Comparison of ENCODE assay signal across 9 cellular contexts in genomic region chr10:122954731-122955050, GRCh38. TPM values are rescaled to one million over a fixed set of nuclear protein-coding genes. Genes with fewer than 3 reads are reported as not detected.
DNase-seq lines count a peak whose midpoint lies in the region; ATAC-seq and TF ChIP-seq lines count a peak whose summit lies in the region.
"Had no signal": no experiment of that assay in that cellular context is flagged by ENCODE, and none has a peak within 500 bp of the region (broad histone marks: within the 10 kb centered on the region; RNA-seq: fewer than 3 reads in every experiment).

No MANE protein-coding gene starts in this region.

- H3K4me1 ChIP-seq in esophagus muscularis mucosa, result peaks cover 16 to 40% (median 20%) of the 10 kb centered on the region in 4 donors
- peaks cover 4% of the 10 kb centered on the region for H3K4me1 ChIP-seq in rectal smooth muscle tissue (ENCODE audit: control insufficient read depth, insufficient read depth, low read length)

- no peak for TF ChIP-seq EP300 in esophagus muscularis mucosa (IDR thresholded peaks at IDR 0.05)

- POLR2A ChIA-PET in RWPE1 (lab: Yijun Ruan, JAX; ENCODE audit: low non-redundant PET), result no interaction called here

- intact Hi-C loops in esophagus muscularis mucosa (cut with DNase I), result loop anchor here (10.0 kb wide), 1 partner anchor 200 kb away; the partner anchor contains the start of gene BUB3

- H3K27ac ChIP-seq in RWPE1 (peak overlapping the region; percentile 80), esophagus muscularis mucosa (replicated peaks in 1 of 4) (peak overlapping the region in 3 of 4 donors; percentile 81 to 82 (median 82)), rectal smooth muscle tissue (ENCODE audit: low read depth, low read length) (no peak overlapping the region)

- in situ Hi-C loops in KBM-7 (cut with MboI; ENCODE audit: low pct_unique_long_range_greater_than_20kb, low sequenced_read_pairs), result no loop called here
- in situ Hi-C loops in GM13977 (cut with MboI; ENCODE audit: low pct_unique_long_range_greater_than_20kb, low sequenced_read_pairs, unreplicated experiment), result no loop called here

- no peak for TF ChIP-seq POLR2A in esophagus muscularis mucosa (IDR thresholded peaks at IDR 0.05; ENCODE audit: low read depth)

- CTCF ChIA-PET in RWPE1 (lab: Yijun Ruan, JAX), result interaction anchor here (0.6 kb wide), 1 partner anchor 36 kb away, joined by 4 read pairs; no protein-coding TSS in a partner anchor

- no peak for DNase-seq in GM12865 (ENCODE audit: low read depth)
- no peak for DNase-seq in RWPE1 (ENCODE audit: low spot score)
- DNase-seq in esophagus muscularis mucosa (ENCODE audit: extremely low spot score), result no peak
- DNase-seq in KBM-7, result no peak
- DNase-seq in stimulated activated CD4-positive, alpha-beta T cell treated with anti-CD3 and anti-CD28 coated beads, Interleukin-2, amount 100 ng/mL, for 48 hours, result no peak
- DNase-seq in GM13977 (ENCODE audit: low spot score), result no peak

- no peak overlapping the region for H3K9ac ChIP-seq in rectal smooth muscle tissue (ENCODE audit: low read length)

- peaks cover 0 to 4% (median 0%) of the 10 kb centered on the region in 4 donors for H3K9me3 ChIP-seq in esophagus muscularis mucosa

- TF ChIP-seq CTCF in GM12865 (IDR thresholded peaks at IDR 0.05; ENCODE audit: insufficient read depth, low read depth, low read length, missing control alignments), result no peak
- TF ChIP-seq CTCF in RWPE1 (conservative IDR thresholded peaks at IDR 0.05; ENCODE audit: low read depth), result no peak
- TF ChIP-seq CTCF in esophagus muscularis mucosa (IDR thresholded peaks at IDR 0.05), result no peak
- no peak for TF ChIP-seq CTCF in GM13977 (IDR thresholded peaks at IDR 0.05; ENCODE audit: extremely low read depth, insufficient read depth, missing control alignments)

- 69% methylated on average over 13 of the region's 13 CpGs for WGBS in esophagus muscularis mucosa

- H3K36me3 ChIP-seq in esophagus muscularis mucosa, result peaks cover 0 to 5% (median 0%) of the 10 kb centered on the region in 4 donors
- no peaks in the 10 kb centered on the region for H3K36me3 ChIP-seq in rectal smooth muscle tissue (ENCODE audit: control insufficient read depth, insufficient read depth, low read length)

- no peak for ATAC-seq in HG03025 (IDR thresholded peaks at IDR 0.05; ENCODE audit: low FRiP score, unreplicated experiment)

- peak overlapping the region; percentile 37 for H3K4me3 ChIP-seq in GM12865 (ENCODE audit: low read depth, low read length)
- H3K4me3 ChIP-seq in esophagus muscularis mucosa, result peak overlapping the region; percentile 79 to 97 (median 91)
- H3K4me3 ChIP-seq in rectal smooth muscle tissue (ENCODE audit: low read length), result peak overlapping the region; percentile 84

- H3K27me3 ChIP-seq in esophagus muscularis mucosa (no peaks in the 10 kb centered on the region), rectal smooth muscle tissue (ENCODE audit: control insufficient read depth, insufficient read depth, low read length) (no peaks in the 10 kb centered on the region)

RNA-seq across cellular contexts. Expression of gene C10orf88, which starts 0.7 kb away (rescaled TPM):
- total RNA-seq in esophagus muscularis mucosa, result 1 to 10 TPM; 5.5 to 7.3 (median 5.9) TPM

RNA-seq across cellular contexts. Expression of gene PSTK, which starts 25.5 kb away (rescaled TPM):
- 1 to 10 TPM; 1.4 to 3.3 (median 2.7) TPM for total RNA-seq in esophagus muscularis mucosa

RNA-seq across cellular contexts. Expression of gene FAM24A, which starts 44.3 kb away (rescaled TPM):
- not detected for total RNA-seq in esophagus muscularis mucosa
- total RNA-seq: myocyte had no signal

RNA-seq across cellular contexts. Expression of gene IKZF5, which starts 53.9 kb away (rescaled TPM):
- 10 to 100 TPM in 1 of 4 donors, 1 to 10 TPM in 3; 5.7 to 12.0 (median 7.2) TPM for total RNA-seq in esophagus muscularis mucosa

RNA-seq across cellular contexts. Expression of gene ACADSB, which starts 54.1 kb away (rescaled TPM):
- 10 to 100 TPM; 12.9 to 19.1 (median 14.0) TPM for total RNA-seq in esophagus muscularis mucosa

Comparison
In these comparisons a context has a peak if more than half of its experiments do, and no peak if none do; other contexts are left out.
1. H3K4me3 ChIP-seq: peak in every context shown above with its lines; median percentile 91 in esophagus muscularis mucosa; 84 in rectal smooth muscle tissue; 37 in GM12865.